18 cellular contexts compared by ENCODE assay signal in the genomic region with DNA sequence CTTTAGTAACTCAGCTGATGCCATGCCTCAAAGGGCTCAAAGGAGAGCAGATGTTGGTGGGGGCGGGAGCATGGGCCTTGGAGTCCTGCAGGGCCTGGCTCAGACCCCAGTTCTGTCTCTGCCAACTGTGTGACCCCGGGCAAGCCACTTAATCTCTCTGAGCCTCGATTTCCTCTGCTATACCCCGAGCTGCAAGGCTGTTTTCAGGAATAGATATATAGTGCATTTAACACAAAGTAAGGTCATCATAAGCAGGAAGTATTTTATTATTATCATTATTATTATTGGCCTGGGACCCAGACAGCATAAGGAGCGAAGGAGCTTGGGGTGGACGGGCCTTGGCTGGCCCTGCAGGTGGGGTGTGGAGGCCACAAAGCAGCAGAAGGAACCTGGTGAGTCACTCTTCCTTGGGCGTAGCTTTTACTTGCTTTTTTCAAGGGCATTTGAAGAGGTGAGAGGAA.
DNase-seq lines count a peak whose midpoint lies in the region; ATAC-seq and TF ChIP-seq lines count a peak whose summit lies in the region.
"Had no signal": no experiment of that assay in that cellular context is flagged by ENCODE, and none has a peak within 500 bp of the region (broad histone marks: within the 10 kb centered on the region; RNA-seq: fewer than 3 reads in every experiment).

No MANE protein-coding gene starts in this region.

- H3K27ac ChIP-seq in GM23248 (no peak overlapping the region), RWPE1 (peak overlapping the region; percentile 78)
- H3K27ac ChIP-seq: cardiac muscle cell, ovary, testis had no signal

- H3K9me3 ChIP-seq in GM23248 (ENCODE audit: low read depth), result no peaks in the 10 kb centered on the region
- H3K9me3 ChIP-seq: Caco-2, ovary, testis had no signal

- H3K4me3 ChIP-seq in GM23248 (no peak overlapping the region), fibroblast of pulmonary artery (replicated peaks; ENCODE audit: low read depth, low read length) (no peak overlapping the region)
- H3K4me3 ChIP-seq: cardiac muscle cell, ovary, smooth muscle cell, testis had no signal

- no peaks in the 10 kb centered on the region for H3K79me2 ChIP-seq in GM23248 (ENCODE audit: insufficient read depth)

- H3K27me3 ChIP-seq in GM23248 (replicated peaks; ENCODE audit: insufficient read depth), result no peaks in the 10 kb centered on the region
- H3K27me3 ChIP-seq: ovary, testis had no signal

- intact Hi-C loops in sciatic nerve (cut with DNase I), result no loop called here

- H3K9ac ChIP-seq in GM23248, result no peak overlapping the region

- peak; percentile 72 for ATAC-seq in sciatic nerve
- ATAC-seq: Panc1 had no signal

- in situ Hi-C loops in GM23248 (cut with MboI), result no loop called here

- WGBS in GM23248 (ENCODE audit: low coverage in 1 of 2, low lambda C conversion rate in 2 of 2, missing lambda C conversion rate in 2 of 2), 2 experiments, result 59 to 63% methylated on average over 7 of the region's 7 CpGs

- no peak overlapping the region for H3K4me2 ChIP-seq in GM23248 (ENCODE audit: unreplicated experiment)
- H3K4me2 ChIP-seq: smooth muscle cell had no signal

- H3K4me1 ChIP-seq in GM23248 (ENCODE audit: insufficient read depth), result peaks cover 10% of the 10 kb centered on the region
- H3K4me1 ChIP-seq: Caco-2 had no signal

- POLR2A ChIA-PET in RWPE1 (lab: Yijun Ruan, JAX; ENCODE audit: low non-redundant PET), result no interaction called here

- CTCF ChIA-PET in RWPE1 (lab: Yijun Ruan, JAX), result interaction anchor here (0.6 to 1.3 kb wide), 6 partner anchors 12 to 172 kb away, joined by 3 to 5 read pairs (median 4); no protein-coding TSS in a partner anchor

- H3F3A ChIP-seq in GM23248 (ENCODE audit: insufficient read depth), result no peaks in the 10 kb centered on the region

- H4K20me1 ChIP-seq in GM23248 (ENCODE audit: insufficient read depth), result no peaks in the 10 kb centered on the region

- peak; percentile 43 for DNase-seq in GM23248
- DNase-seq in RWPE1 (ENCODE audit: low spot score), result peak; percentile 49
- peak; percentile 74 for DNase-seq in fibroblast of pulmonary artery (ENCODE audit: low read depth)
- DNase-seq in sciatic nerve (ENCODE audit: low spot score), result no peak
- no peak for DNase-seq in NCI-H1436 (lab: John Stamatoyannopoulos, UW)
- no peak for DNase-seq in GM20000 (ENCODE audit: low spot score)
- no peak for DNase-seq in NOMO-1 treated with dmso at 0.1 percent for 144 hours (lab: John Stamatoyannopoulos, UW; ENCODE audit: unreplicated experiment)
- DNase-seq: activated naive CD4-positive, alpha-beta T cell treated with anti-CD3 and anti-CD28 coated beads, Interleukin-2, amount 50 U/mL, for 16 hours; effector CD8-positive, alpha-beta T cell; foreskin melanocyte; NCI-H2081; NCI-H526 treated with DMSO at 0.1 percent for 48 hours; testis had no signal

- H2AFZ ChIP-seq in GM23248, result no peak overlapping the region

- H3K36me3 ChIP-seq in GM23248 (ENCODE audit: low read depth), result no peaks in the 10 kb centered on the region
- H3K36me3 ChIP-seq: cardiac muscle cell, ovary had no signal

- no peaks in the 10 kb centered on the region for H3K9me2 ChIP-seq in GM23248 (ENCODE audit: insufficient read depth)

- no peak for TF ChIP-seq CTCF in RWPE1 (conservative IDR thresholded peaks at IDR 0.05; ENCODE audit: low read depth)
- peak; percentile 11 for TF ChIP-seq CTCF in fibroblast of pulmonary artery (IDR thresholded peaks at IDR 0.05; ENCODE audit: low read length, missing control alignments)
- no peak for TF ChIP-seq CTCF in GM20000 (IDR thresholded peaks at IDR 0.05; ENCODE audit: extremely low read depth, missing control alignments)

Comparison
In these comparisons a context has a peak if more than half of its experiments do, and no peak if none do; other contexts are left out.
1. DNase-seq: peak in GM23248 (single experiment), RWPE1 (single experiment) and fibroblast of pulmonary artery (single experiment); none in sciatic nerve (single experiment), NCI-H1436 (single experiment), GM20000 (single experiment) and NOMO-1 treated with dmso at 0.1 percent for 144 hours (single experiment).